ENCODE assay signal across 1 cellular context in genomic region chr22:29605236-29605850, GRCh38.
TF ChIP-seq lines count a peak whose summit lies in the region.

No MANE protein-coding gene starts in this region.

TF ChIP-seq in A549, 52 proteins besides CTCF, POLR2A, EP300 and RAD21 (continued from another document):
- TF ChIP-seq ELK1 (IDR thresholded peaks at IDR 0.05; ENCODE audit: low read depth, low read length), result no peak
- no peak for TF ChIP-seq ESRRA (IDR thresholded peaks at IDR 0.05; ENCODE audit: borderline replicate concordance, low read length)
- no peak for TF ChIP-seq RCOR1 (IDR thresholded peaks at IDR 0.05; ENCODE audit: low read depth, low read length)
- TF ChIP-seq EHF (CRISPR knock-in tag; IDR thresholded peaks at IDR 0.05), result no peak
- no peak for TF ChIP-seq HOXB13 (CRISPR knock-in tag; IDR thresholded peaks at IDR 0.05; ENCODE audit: low read depth)
- TF ChIP-seq RARB (CRISPR knock-in tag; IDR thresholded peaks at IDR 0.05), result no peak
- TF ChIP-seq FOXS1 (CRISPR knock-in tag; IDR thresholded peaks at IDR 0.05), result no peak
- no peak for TF ChIP-seq EHMT2 (IDR thresholded peaks at IDR 0.05; ENCODE audit: low read depth)
- no peak for TF ChIP-seq KDM1A (IDR thresholded peaks at IDR 0.05; ENCODE audit: low read depth)
- no peak for TF ChIP-seq ZC3H11A (IDR thresholded peaks at IDR 0.05)
- TF ChIP-seq HOXA7 (CRISPR knock-in tag; IDR thresholded peaks at IDR 0.05), result no peak
